Comparison of ENCODE assay signal across 19 cellular contexts in the genomic region with DNA sequence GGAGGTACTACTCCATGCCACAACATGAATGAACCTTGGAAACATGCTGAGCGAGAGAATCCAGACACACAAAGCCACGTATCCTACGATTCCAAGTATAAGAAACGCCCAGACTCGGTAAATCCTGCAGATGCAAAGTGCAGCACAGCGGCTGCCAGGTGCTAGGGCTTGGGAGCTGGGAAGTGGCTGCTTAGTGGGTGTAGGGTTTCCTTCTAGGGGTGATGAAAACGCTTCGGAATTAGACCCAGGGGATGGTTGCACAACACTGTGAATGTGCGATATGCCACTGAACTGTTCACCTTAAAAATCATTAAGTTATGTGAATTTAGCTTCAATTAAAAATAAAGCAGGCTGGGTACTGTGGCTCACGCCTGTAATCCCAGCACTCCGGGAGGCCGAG. TPM values are rescaled to one million over a fixed set of nuclear protein-coding genes. Genes with fewer than 3 reads are reported as not detected.
DNase-seq lines count a peak whose midpoint lies in the region; ATAC-seq and TF ChIP-seq lines count a peak whose summit lies in the region.
"Had no signal": no experiment of that assay in that cellular context is flagged by ENCODE, and none has a peak within 500 bp of the region (broad histone marks: within the 10 kb centered on the region; RNA-seq: fewer than 3 reads in every experiment).

No MANE protein-coding gene starts in this region.

- WGBS in thyroid gland, 2 donors, result 92 to 96% methylated on average over 12 of the region's 12 CpGs

- no peaks in the 10 kb centered on the region for H3K79me2 ChIP-seq in Karpas-422 (ENCODE audit: low read length)

- CTCF ChIA-PET in activated CD8-positive, alpha-beta memory T cell treated with anti-CD3 and anti-CD28 coated beads, Interleukin-2, amount 10 ng/mL, durations not matched to agents 7 days and 5 days (lab: Charles Lee), result no interaction called here

- no peak overlapping the region for H3K4me2 ChIP-seq in Karpas-422 (ENCODE audit: low read depth, low read length, poor library complexity, severe bottlenecking)

- peak; percentile 26 for DNase-seq in activated CD8-positive, alpha-beta memory T cell treated with anti-CD3 and anti-CD28 coated beads, Interleukin-2, amount 10 ng/mL, durations not matched to agents 7 days and 5 days
- no peak for DNase-seq in activated CD8-positive, alpha-beta memory T cell treated with anti-CD3 and anti-CD28 coated beads, Interleukin-2, amount 50 U/mL, for 4 hours
- DNase-seq in NCI-H2107 treated with DMSO at 0.1 percent for 48 hours (lab: John Stamatoyannopoulos, UW; ENCODE audit: unreplicated experiment) (peak; percentile 91), left lobe of liver (ENCODE audit: low spot score) (no peak), thyroid gland (no peak), Karpas-422 (no peak)
- DNase-seq in activated naive CD4-positive, alpha-beta T cell treated with Interleukin-2 at 50 U/mL for 16 hours, result no peak
- DNase-seq: ACHN; activated CD4-positive, alpha-beta T cell treated with anti-CD3 and anti-CD28 coated beads for 4 hours; activated gamma-delta T cell treated with Interleukin-2 at 50 U/mL for 16 hours; amygdala; CD4-positive, CD25-positive, alpha-beta regulatory T cell; effector memory CD8-positive, alpha-beta T cell; midbrain; NCI-H1694 treated with DMSO at 0.1 percent for 48 hours; retina; stimulated activated naive CD4-positive, alpha-beta T cell had no signal

- H3K36me3 ChIP-seq in thyroid gland, result no peaks in the 10 kb centered on the region
- H3K36me3 ChIP-seq in Karpas-422 (ENCODE audit: insufficient read depth, low read length), result no peaks in the 10 kb centered on the region

- ATAC-seq in activated CD8-positive, alpha-beta memory T cell treated with anti-CD3 and anti-CD28 coated beads, Interleukin-2, amount 10 ng/mL, durations not matched to agents 7 days and 5 days, result no peak
- ATAC-seq in left lobe of liver (peak; percentile 28), HG03460 (IDR thresholded peaks at IDR 0.05; ENCODE audit: unreplicated experiment) (no peak)
- ATAC-seq: effector memory CD8-positive, alpha-beta T cell had no signal

- no peak for TF ChIP-seq POLR2A in thyroid gland (IDR thresholded peaks at IDR 0.05)

- no peaks in the 10 kb centered on the region for H3K9me3 Mint-ChIP-seq in activated CD8-positive, alpha-beta memory T cell treated with anti-CD3 and anti-CD28 coated beads, Interleukin-2, amount 10 ng/mL, durations not matched to agents 7 days and 5 days (ENCODE audit: low read depth)
- H3K9me3 Mint-ChIP-seq: CD4-positive, CD25-positive, alpha-beta regulatory T cell; central memory CD8-positive, alpha-beta T cell; effector memory CD8-positive, alpha-beta T cell had no signal

- no peak overlapping the region for H3K27ac Mint-ChIP-seq in activated CD8-positive, alpha-beta memory T cell treated with anti-CD3 and anti-CD28 coated beads, Interleukin-2, amount 10 ng/mL, durations not matched to agents 7 days and 5 days
- H3K27ac Mint-ChIP-seq: CD4-positive, CD25-positive, alpha-beta regulatory T cell; effector memory CD8-positive, alpha-beta T cell had no signal

- no peak overlapping the region for H2AFZ ChIP-seq in Karpas-422 (ENCODE audit: low read length)

- H4K20me1 ChIP-seq in Karpas-422 (ENCODE audit: insufficient read depth, low read depth, low read length), result no peaks in the 10 kb centered on the region

- H3K36me3 Mint-ChIP-seq in activated CD8-positive, alpha-beta memory T cell treated with anti-CD3 and anti-CD28 coated beads, Interleukin-2, amount 10 ng/mL, durations not matched to agents 7 days and 5 days, result no peaks in the 10 kb centered on the region
- H3K36me3 Mint-ChIP-seq: CD4-positive, CD25-positive, alpha-beta regulatory T cell had no signal

- H3K27me3 Mint-ChIP-seq in activated CD8-positive, alpha-beta memory T cell treated with anti-CD3 and anti-CD28 coated beads, Interleukin-2, amount 10 ng/mL, durations not matched to agents 7 days and 5 days, result no peaks in the 10 kb centered on the region
- H3K27me3 Mint-ChIP-seq: central memory CD8-positive, alpha-beta T cell; effector memory CD8-positive, alpha-beta T cell had no signal

- no peak for TF ChIP-seq CTCF in thyroid gland (IDR thresholded peaks at IDR 0.05)

- H3K9me2 ChIP-seq in Karpas-422 (replicated peaks; ENCODE audit: insufficient read depth, low read length), result no peaks in the 10 kb centered on the region

- H3K27me3 ChIP-seq in thyroid gland (no peaks in the 10 kb centered on the region), Karpas-422 (ENCODE audit: low read length) (no peaks in the 10 kb centered on the region)

- peaks cover 12% of the 10 kb centered on the region for H3K4me1 Mint-ChIP-seq in activated CD8-positive, alpha-beta memory T cell treated with anti-CD3 and anti-CD28 coated beads, Interleukin-2, amount 10 ng/mL, durations not matched to agents 7 days and 5 days

- no peak overlapping the region for H3K4me3 Mint-ChIP-seq in activated CD8-positive, alpha-beta memory T cell treated with anti-CD3 and anti-CD28 coated beads, Interleukin-2, amount 10 ng/mL, durations not matched to agents 7 days and 5 days
- H3K4me3 Mint-ChIP-seq: CD4-positive, CD25-positive, alpha-beta regulatory T cell; central memory CD8-positive, alpha-beta T cell; effector memory CD8-positive, alpha-beta T cell had no signal

- no peaks in the 10 kb centered on the region for H3K9me3 ChIP-seq in thyroid gland
- no peaks in the 10 kb centered on the region for H3K9me3 ChIP-seq in Karpas-422 (ENCODE audit: low read length)

- H3K4me3 ChIP-seq in thyroid gland (replicated peaks in 1 of 3) (no peak overlapping the region), Karpas-422 (ENCODE audit: low read length) (no peak overlapping the region)

- intact Hi-C loops in thyroid gland (cut with DNase I), result no loop called here

- no peak overlapping the region for H3K9ac ChIP-seq in Karpas-422 (ENCODE audit: low read length)

- H3K27ac ChIP-seq in thyroid gland (peak overlapping the region; percentile 77 to 84 (median 79)), Karpas-422 (ENCODE audit: low read length) (no peak overlapping the region)

- peaks cover 78 to 81% of the 10 kb centered on the region in 2 donors for H3K4me1 ChIP-seq in thyroid gland
- peaks cover 15% of the 10 kb centered on the region for H3K4me1 ChIP-seq in Karpas-422 (ENCODE audit: low read length)

RNA-seq across cellular contexts. Expression of a gene that starts 24.6 kb away (rescaled TPM):
- 10 to 100 TPM in 1 of 2 experiments, 1 to 10 TPM in 1; 8.6 to 11.0 TPM for total RNA-seq in activated CD8-positive, alpha-beta memory T cell treated with anti-CD3 and anti-CD28 coated beads, Interleukin-2, amount 10 ng/mL, durations not matched to agents 7 days and 5 days
- 25.4 TPM for total RNA-seq in left lobe of liver
- 100 to 1,000 TPM in 2 of 4 donors, 10 to 100 TPM in 2; 61.4 to 123 (median 94.1) TPM for total RNA-seq in thyroid gland
- 0.11 and 0.14 TPM in 2 replicates for total RNA-seq in Karpas-422 (2014; rRNA removed; shearing (Covaris generic); ENCODE audit: low replicate concordance)

Comparison
In these comparisons a context has a peak if more than half of its experiments do, and no peak if none do; other contexts are left out.
1. DNase-seq: peak in activated CD8-positive, alpha-beta memory T cell treated with anti-CD3 and anti-CD28 coated beads, Interleukin-2, amount 10 ng/mL, durations not matched to agents 7 days and 5 days (single experiment) and NCI-H2107 treated with DMSO at 0.1 percent for 48 hours (single experiment); none in activated CD8-positive, alpha-beta memory T cell treated with anti-CD3 and anti-CD28 coated beads, Interleukin-2, amount 50 U/mL, for 4 hours (single experiment), left lobe of liver (single experiment), thyroid gland (0 of 2), Karpas-422 (single experiment) and activated naive CD4-positive, alpha-beta T cell treated with Interleukin-2 at 50 U/mL for 16 hours (single experiment).